Comparison of ENCODE assay signal across 9 cellular contexts in the genomic region with DNA sequence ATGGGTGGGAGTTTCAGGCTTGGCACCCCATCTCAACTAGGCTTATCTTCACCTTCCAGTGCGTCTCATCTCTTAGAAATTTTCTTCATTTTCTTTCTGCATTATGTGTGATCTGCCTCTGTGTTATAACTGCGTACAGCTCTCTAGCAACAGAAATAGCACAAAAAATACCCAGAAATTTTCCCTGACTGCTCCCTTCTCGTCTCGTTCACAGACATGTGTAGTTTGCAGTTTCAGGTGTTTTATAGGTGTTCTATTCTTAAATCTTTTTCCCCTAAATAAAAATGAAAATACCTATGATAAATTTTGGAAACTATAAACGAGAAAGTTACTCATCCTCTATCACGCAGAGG. TPM values are rescaled to one million over a fixed set of nuclear protein-coding genes. Genes with fewer than 3 reads are reported as not detected.
DNase-seq lines count a peak whose midpoint lies in the region; ATAC-seq, FAIRE-seq and TF ChIP-seq lines count a peak whose summit lies in the region.
"Had no signal": no experiment of that assay in that cellular context is flagged by ENCODE, and none has a peak within 500 bp of the region (broad histone marks: within the 10 kb centered on the region; RNA-seq: fewer than 3 reads in every experiment).

No MANE protein-coding gene starts in this region.

- peak overlapping the region; percentile 68 for H3K4me2 ChIP-seq in hepatocyte
- no peak overlapping the region for H3K4me2 ChIP-seq in HepG2 (ENCODE audit: low read depth, low read length)

- H2AFZ ChIP-seq in hepatocyte (no peak overlapping the region), HepG2 (ENCODE audit: low read length) (no peak overlapping the region)

- intact Hi-C loops in HepG2 (cut with micrococcal nuclease; ENCODE audit: unreplicated experiment), result loop anchor here (5.0 kb wide), 1 partner anchor 591 kb away; no protein-coding TSS in a partner anchor

- no peaks in the 10 kb centered on the region for H3K27me3 ChIP-seq in hepatocyte
- no peaks in the 10 kb centered on the region for H3K27me3 ChIP-seq in HepG2 (ENCODE audit: control insufficient read depth in 1 of 2, insufficient read depth in 2 of 2, low read length in 2 of 2)

- no TSS peak for BruUV-seq in HepG2 (replicated peaks; lab: Mats Ljungman, UMichigan)

- H3K9me3 ChIP-seq in hepatocyte (ENCODE audit: low read depth) (no peaks in the 10 kb centered on the region), HepG2 (ENCODE audit: low read length) (peaks cover 10% of the 10 kb centered on the region)

- DNase-seq in hepatocyte (ENCODE audit: low spot score) (no peak), SW480 (ENCODE audit: low spot score) (no peak), HepG2 (ENCODE audit: low spot score) (no peak), activated gamma-delta T cell treated with Interleukin-2 at 50 U/mL for 16 hours (no peak), SKM-1 (lab: John Stamatoyannopoulos, UW; ENCODE audit: unreplicated experiment) (no peak)
- DNase-seq: cortex of kidney had no signal

- no peak for FAIRE-seq in HepG2 (lab: Jason Lieb, UNC)

- ATAC-seq in GM18502 (IDR thresholded peaks at IDR 0.05; ENCODE audit: poor library complexity, unreplicated experiment) (peak; percentile 19), GM21526 (IDR thresholded peaks at IDR 0.05; ENCODE audit: low FRiP score, unreplicated experiment) (peak; percentile 7), HG03521 (IDR thresholded peaks at IDR 0.05; ENCODE audit: unreplicated experiment) (peak; percentile 16), HepG2 (no peak)

- no peak for TF ChIP-seq RAD21 in HepG2 (CRISPR knock-in tag; IDR thresholded peaks at IDR 0.05)

- POLR2A ChIA-PET in HepG2 (lab: Yijun Ruan, JAX), result interaction anchor here (1.2 kb wide), 1 partner anchor 106 kb away, joined by 3 read pairs; no protein-coding TSS in a partner anchor

- H3K9ac ChIP-seq in HepG2 (ENCODE audit: insufficient read depth, low read depth, low read length), result no peak overlapping the region

- peaks cover 33% of the 10 kb centered on the region for H3K4me1 ChIP-seq in hepatocyte (ENCODE audit: insufficient read depth)
- H3K4me1 ChIP-seq in HepG2 (ENCODE audit: insufficient read depth, low read length), result peaks cover 7% of the 10 kb centered on the region; the same call in 1 of the 2 replicates

- no peak overlapping the region for H3K4me3 ChIP-seq in hepatocyte
- no peak overlapping the region for H3K4me3 ChIP-seq in HepG2 (replicated peaks in 1 of 3; ENCODE audit: insufficient read depth in 1 of 3, low read depth in 2 of 3, low read length in 3 of 3)

- H3K79me2 ChIP-seq in hepatocyte (peaks cover 92% of the 10 kb centered on the region), HepG2 (ENCODE audit: insufficient read depth, low read length) (peaks cover 11% of the 10 kb centered on the region)

- in situ Hi-C loops in HepG2 (cut with HindIII; ENCODE audit: extremely low pct_ligation_motif_present, low pct_unique_long_range_greater_than_20kb), result no loop called here

- peaks cover 53% of the 10 kb centered on the region for H4K20me1 ChIP-seq in hepatocyte (ENCODE audit: insufficient read depth, poor library complexity, severe bottlenecking)
- no peaks in the 10 kb centered on the region for H4K20me1 ChIP-seq in HepG2 (ENCODE audit: insufficient read depth, low read length)

- H3K36me3 ChIP-seq in hepatocyte (replicated peaks; ENCODE audit: insufficient read depth, low read depth), result no peaks in the 10 kb centered on the region
- no peaks in the 10 kb centered on the region; a peak in 1 of 5 replicates for H3K36me3 ChIP-seq in HepG2 (replicated peaks in 1 of 2; ENCODE audit: control insufficient read depth in 1 of 2, insufficient read depth in 2 of 2, low read length in 2 of 2)

- no peaks in the 10 kb centered on the region for H3K9me2 ChIP-seq in hepatocyte (replicated peaks; ENCODE audit: insufficient read depth)

- CTCF ChIA-PET in HepG2 (lab: Yijun Ruan, JAX; ENCODE audit: low intra/inter-chr PET ratio, low total read pairs), result no interaction called here

- no peak for TF ChIP-seq POLR2A in HepG2 (IDR thresholded peaks at IDR 0.05; ENCODE audit: insufficient read depth in 1 of 2, low read depth in 2 of 2, low read length in 2 of 2)

- 69% methylated on average over 6 of the region's 6 CpGs for WGBS in hepatocyte (ENCODE audit: low lambda C conversion rate, missing lambda C conversion rate)
- WGBS in HepG2 (ENCODE audit: low lambda C conversion rate), result 97% methylated on average over 6 of the region's 6 CpGs

- TF ChIP-seq CTCF in hepatocyte (IDR thresholded peaks at IDR 0.05; ENCODE audit: poor library complexity) (no peak), HepG2 (CRISPR knock-in tag; IDR thresholded peaks at IDR 0.05) (no peak)

- H3K27ac ChIP-seq in hepatocyte, result peak overlapping the region; percentile 69
- no peak overlapping the region for H3K27ac ChIP-seq in HepG2 (ENCODE audit: extremely low read length, insufficient read depth, low read length)

- TF ChIP-seq EP300 in HepG2 (IDR thresholded peaks at IDR 0.05; ENCODE audit: low read depth in 2 of 2, low read length in 2 of 2) (no peak), HepG2 (CRISPR knock-in tag; IDR thresholded peaks at IDR 0.05; ENCODE audit: borderline replicate concordance) (no peak)

TF ChIP-seq in HepG2, 621 proteins besides CTCF, POLR2A, EP300 and RAD21 (continues in another document):
- TF ChIP-seq, protein P1, sequence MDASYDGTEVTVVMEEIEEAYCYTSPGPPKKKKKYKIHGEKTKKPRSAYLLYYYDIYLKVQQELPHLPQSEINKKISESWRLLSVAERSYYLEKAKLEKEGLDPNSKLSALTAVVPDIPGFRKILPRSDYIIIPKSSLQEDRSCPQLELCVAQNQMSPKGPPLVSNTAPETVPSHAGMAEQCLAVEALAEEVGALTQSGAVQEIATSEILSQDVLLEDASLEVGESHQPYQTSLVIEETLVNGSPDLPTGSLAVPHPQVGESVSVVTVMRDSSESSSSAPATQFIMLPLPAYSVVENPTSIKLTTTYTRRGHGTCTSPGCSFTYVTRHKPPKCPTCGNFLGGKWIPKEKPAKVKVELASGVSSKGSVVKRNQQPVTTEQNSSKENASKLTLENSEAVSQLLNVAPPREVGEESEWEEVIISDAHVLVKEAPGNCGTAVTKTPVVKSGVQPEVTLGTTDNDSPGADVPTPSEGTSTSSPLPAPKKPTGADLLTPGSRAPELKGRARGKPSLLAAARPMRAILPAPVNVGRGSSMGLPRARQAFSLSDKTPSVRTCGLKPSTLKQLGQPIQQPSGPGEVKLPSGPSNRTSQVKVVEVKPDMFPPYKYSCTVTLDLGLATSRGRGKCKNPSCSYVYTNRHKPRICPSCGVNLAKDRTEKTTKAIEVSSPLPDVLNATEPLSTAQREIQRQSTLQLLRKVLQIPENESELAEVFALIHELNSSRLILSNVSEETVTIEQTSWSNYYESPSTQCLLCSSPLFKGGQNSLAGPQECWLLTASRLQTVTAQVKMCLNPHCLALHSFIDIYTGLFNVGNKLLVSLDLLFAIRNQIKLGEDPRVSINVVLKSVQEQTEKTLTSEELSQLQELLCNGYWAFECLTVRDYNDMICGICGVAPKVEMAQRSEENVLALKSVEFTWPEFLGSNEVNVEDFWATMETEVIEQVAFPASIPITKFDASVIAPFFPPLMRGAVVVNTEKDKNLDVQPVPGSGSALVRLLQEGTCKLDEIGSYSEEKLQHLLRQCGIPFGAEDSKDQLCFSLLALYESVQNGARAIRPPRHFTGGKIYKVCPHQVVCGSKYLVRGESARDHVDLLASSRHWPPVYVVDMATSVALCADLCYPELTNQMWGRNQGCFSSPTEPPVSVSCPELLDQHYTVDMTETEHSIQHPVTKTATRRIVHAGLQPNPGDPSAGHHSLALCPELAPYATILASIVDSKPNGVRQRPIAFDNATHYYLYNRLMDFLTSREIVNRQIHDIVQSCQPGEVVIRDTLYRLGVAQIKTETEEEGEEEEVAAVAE (CRISPR knock-in tag; IDR thresholded peaks at IDR 0.05; ENCODE audit: borderline replicate concordance), result no peak
- no peak for TF ChIP-seq ZNF354B (CRISPR knock-in tag; IDR thresholded peaks at IDR 0.05)
- TF ChIP-seq FOXC1 (CRISPR knock-in tag; IDR thresholded peaks at IDR 0.05; ENCODE audit: borderline replicate concordance), result no peak
- TF ChIP-seq ZNF205 (CRISPR knock-in tag; IDR thresholded peaks at IDR 0.05), result no peak
- TF ChIP-seq, protein P2, sequence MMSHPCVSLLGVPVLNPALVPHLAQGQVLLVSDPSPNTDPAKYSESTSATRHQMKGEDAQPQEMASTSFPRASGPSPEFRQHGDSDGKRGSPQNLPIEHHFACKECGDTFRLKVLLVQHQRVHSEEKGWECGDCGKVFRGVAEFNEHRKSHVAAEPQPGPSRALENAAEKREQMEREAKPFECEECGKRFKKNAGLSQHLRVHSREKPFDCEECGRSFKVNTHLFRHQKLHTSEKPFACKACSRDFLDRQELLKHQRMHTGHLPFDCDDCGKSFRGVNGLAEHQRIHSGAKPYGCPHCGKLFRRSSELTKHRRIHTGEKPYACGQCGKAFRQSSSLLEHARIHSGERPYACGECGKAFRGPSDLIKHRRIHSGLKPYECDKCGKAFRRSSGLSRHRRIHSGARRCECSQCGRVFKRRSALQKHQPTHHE (CRISPR knock-in tag; IDR thresholded peaks at IDR 0.05; ENCODE audit: borderline replicate concordance), result no peak

RNA-seq across cellular contexts. Expression of a gene that starts 48.2 kb away (rescaled TPM):
- total RNA-seq in hepatocyte (11.5 and 14.5 TPM in 2 replicates), HepG2 (2016; rRNA removed; fragmentation: Illumina TruSeq; extraction: Trizol) (6.8 TPM in 2 replicates)
- polyA plus RNA-seq in hepatocyte (3.6 TPM in 2 replicates), HepG2 (2011; rRNA removed) (4.3 and 4.7 TPM in 2 replicates)
- total RNA-seq in HepG2 (2016; cell fraction: cytosol; rRNA removed; fragmentation: Illumina TruSeq; extraction: Trizol; ENCODE audit: low read depth), result 0.71 and 1.2 TPM in 2 replicates
- 6.1 and 7.2 TPM in 2 replicates for total RNA-seq in HepG2 (2016; cell fraction: insoluble cytoplasmic fraction; rRNA removed; fragmentation: Illumina TruSeq; extraction: Trizol)
- 2.4 and 2.7 TPM in 2 replicates for total RNA-seq in HepG2 (2016; cell fraction: membrane; rRNA removed; fragmentation: Illumina TruSeq; extraction: Trizol)
- 12.1 and 16.6 TPM in 2 replicates for total RNA-seq in HepG2 (2016; cell fraction: nucleus; rRNA removed; fragmentation: Illumina TruSeq; extraction: Trizol)
- polyA plus RNA-seq in HepG2 (2011; cell fraction: cytosol; rRNA removed), result 1.7 and 2.0 TPM in 2 replicates
- polyA plus RNA-seq in HepG2 (2011; cell fraction: nucleus; rRNA removed), result 19.7 and 21.9 TPM in 2 replicates
- 6.0 and 7.3 TPM in 2 replicates for polyA plus RNA-seq in HepG2 (2012)
- polyA plus RNA-seq in HepG2 (2016; cell fraction: cytosol; fragmentation: Illumina TruSeq; extraction: Trizol; ENCODE audit: low read depth), result 0.26 and 0.32 TPM in 2 replicates
- 4.5 and 5.7 TPM in 2 replicates for polyA plus RNA-seq in HepG2 (2016; cell fraction: insoluble cytoplasmic fraction; fragmentation: Illumina TruSeq; extraction: Trizol; ENCODE audit: low read depth)
- polyA plus RNA-seq in HepG2 (2016; cell fraction: membrane; fragmentation: Illumina TruSeq; extraction: Trizol; ENCODE audit: low read depth), result 0.63 and 0.87 TPM in 2 replicates
- 24.0 and 27.9 TPM in 2 replicates for polyA plus RNA-seq in HepG2 (2016; cell fraction: nucleus; fragmentation: Illumina TruSeq; extraction: Trizol; ENCODE audit: insufficient read depth, low read depth)
- polyA minus RNA-seq in HepG2 (2011; rRNA and poly(A)+ RNA removed; ENCODE audit: low replicate concordance), result 7.6 and 10.7 TPM in 2 replicates
- polyA minus RNA-seq in HepG2 (2011; cell fraction: cytosol; rRNA and poly(A)+ RNA removed), result 3.4 and 4.2 TPM in 2 replicates
- 14.0 and 14.5 TPM in 2 replicates for polyA minus RNA-seq in HepG2 (2011; cell fraction: nucleus; rRNA and poly(A)+ RNA removed)
